ENCODE assay signal across 19 cellular contexts in genomic region chr4:168886361-168886760, GRCh38.
DNase-seq lines count a peak whose midpoint lies in the region; ATAC-seq, FAIRE-seq and TF ChIP-seq lines count a peak whose summit lies in the region.
"Had no signal": no experiment of that assay in that cellular context is flagged by ENCODE, and none has a peak within 500 bp of the region (broad histone marks: within the 10 kb centered on the region; RNA-seq: fewer than 3 reads in every experiment).

No MANE protein-coding gene starts in this region.

- H3K36me3 ChIP-seq in bronchial epithelial cell (ENCODE audit: control insufficient read depth, insufficient read depth, low read length) (peaks cover 13% of the 10 kb centered on the region), mesenchymal stem cell (ENCODE audit: control insufficient read depth in 1 of 2, insufficient read depth in 2 of 2, low read depth in 1 of 2, low read length in 2 of 2) (peaks cover 14 to 41% of the 10 kb centered on the region in 2 experiments)

- no peak overlapping the region for H3K14ac ChIP-seq in mesenchymal stem cell (ENCODE audit: low read length in 2 of 2)

- H3K4me1 ChIP-seq in right cardiac atrium (ENCODE audit: control insufficient read depth, insufficient read depth, low read length) (peaks cover 8% of the 10 kb centered on the region), mesenchymal stem cell (ENCODE audit: control insufficient read depth, insufficient read depth, low read depth, low read length) (peaks cover 2% of the 10 kb centered on the region)

- H3K9me3 ChIP-seq in right cardiac atrium (ENCODE audit: control insufficient read depth, low read length) (no peaks in the 10 kb centered on the region), mesenchymal stem cell (ENCODE audit: control insufficient read depth, low read length) (no peaks in the 10 kb centered on the region)
- H3K9me3 ChIP-seq: heart left ventricle, transverse colon had no signal

- no peaks in the 10 kb centered on the region for H3K27me3 ChIP-seq in right cardiac atrium (ENCODE audit: control insufficient read depth, insufficient read depth)
- H3K27me3 ChIP-seq in bronchial epithelial cell (ENCODE audit: control insufficient read depth, insufficient read depth, low read length), result no peaks in the 10 kb centered on the region
- H3K27me3 ChIP-seq in mesenchymal stem cell (ENCODE audit: control insufficient read depth in 1 of 2, insufficient read depth in 1 of 2, low read length in 2 of 2), result no peaks in the 10 kb centered on the region
- H3K27me3 ChIP-seq: heart left ventricle, transverse colon had no signal

- no peak overlapping the region for H2AK5ac ChIP-seq in mesenchymal stem cell (ENCODE audit: low read length, severe bottlenecking)

- no peak overlapping the region for H2BK12ac ChIP-seq in mesenchymal stem cell (ENCODE audit: low read length in 2 of 2)

- H2AFZ ChIP-seq in mesenchymal stem cell (ENCODE audit: low read depth, low read length), result no peak overlapping the region

- H3K4me2 ChIP-seq in mesenchymal stem cell (ENCODE audit: low read length, poor library complexity, severe bottlenecking), result no peak overlapping the region

- H3K4me3 ChIP-seq in right cardiac atrium (ENCODE audit: low read length) (no peak overlapping the region), bronchial epithelial cell (ENCODE audit: low read depth, low read length) (no peak overlapping the region), mesenchymal stem cell (ENCODE audit: insufficient read depth in 1 of 2, low read depth in 1 of 2, low read length in 2 of 2) (no peak overlapping the region)
- H3K4me3 ChIP-seq: heart left ventricle, transverse colon had no signal

- H3K79me1 ChIP-seq in mesenchymal stem cell (replicated peaks; ENCODE audit: low read length, poor library complexity, severe bottlenecking), result peaks cover 14% of the 10 kb centered on the region

- intact Hi-C loops in right cardiac atrium (cut with DNase I), result no loop called here
- intact Hi-C loops in cardiac septum (cut with DNase I), result no loop called here

- DNase-seq in right cardiac atrium, result no peak
- no peak for DNase-seq in cardiac septum (ENCODE audit: low spot score)
- DNase-seq in bronchial epithelial cell (ENCODE audit: low read depth), result peak; percentile 43
- peak; percentile 70 for DNase-seq in mesenchymal stem cell
- no peak for DNase-seq in germinal center (ENCODE audit: low spot score)
- DNase-seq in DMS53 treated with DMSO at 0.1 percent for 48 hours (lab: John Stamatoyannopoulos, UW; ENCODE audit: unreplicated experiment), result no peak
- DNase-seq: activated naive CD4-positive, alpha-beta T cell; effector memory CD8-positive, alpha-beta T cell; heart left ventricle; left cardiac atrium; naive B cell; NCI-H1048; NCI-H446; T-cell; transverse colon had no signal

- no peak for FAIRE-seq in bronchial epithelial cell (lab: Jason Lieb, UNC)
- FAIRE-seq: A204.1 had no signal

- H4K8ac ChIP-seq in mesenchymal stem cell (ENCODE audit: low read length), result no peak overlapping the region

- no peak overlapping the region for H3K23ac ChIP-seq in mesenchymal stem cell (ENCODE audit: low read length in 2 of 2)

- TF ChIP-seq CTCF in bronchial epithelial cell (IDR thresholded peaks at IDR 0.05; ENCODE audit: insufficient read depth, low read length, severe bottlenecking), result no peak

- ATAC-seq in right cardiac atrium (no peak), HG03135 (IDR thresholded peaks at IDR 0.05; ENCODE audit: unreplicated experiment) (no peak), HG03095 (IDR thresholded peaks at IDR 0.05; ENCODE audit: unreplicated experiment) (no peak)
- ATAC-seq: effector memory CD8-positive, alpha-beta T cell; heart left ventricle; T-cell; WTC11 had no signal

- H3K9ac ChIP-seq in mesenchymal stem cell (ENCODE audit: low read length), result no peak overlapping the region

- H2BK15ac ChIP-seq in mesenchymal stem cell (ENCODE audit: low read depth, poor library complexity, severe bottlenecking), result no peak overlapping the region

- H2BK120ac ChIP-seq in mesenchymal stem cell (ENCODE audit: low read depth, low read length), result no peak overlapping the region

- no peak overlapping the region for H3K4ac ChIP-seq in mesenchymal stem cell (ENCODE audit: low read depth in 1 of 2, low read length in 2 of 2)

- H3K18ac ChIP-seq in mesenchymal stem cell (ENCODE audit: low read depth in 1 of 2, low read length in 2 of 2), result no peak overlapping the region

- no peak overlapping the region for H4K91ac ChIP-seq in mesenchymal stem cell (ENCODE audit: low read length)

- no peak overlapping the region for H2BK5ac ChIP-seq in mesenchymal stem cell (ENCODE audit: low read depth, low read length, poor library complexity, severe bottlenecking)

- H3K27ac ChIP-seq in right cardiac atrium (ENCODE audit: low read length) (peak overlapping the region; percentile 37), mesenchymal stem cell (ENCODE audit: low read length, poor library complexity, severe bottlenecking) (peak overlapping the region; percentile 69)

Comparison
In these comparisons a context has a peak if more than half of its experiments do, and no peak if none do; other contexts are left out.
1. DNase-seq: peak in bronchial epithelial cell (single experiment) and mesenchymal stem cell (single experiment); none in right cardiac atrium (0 of 3), cardiac septum (single experiment), germinal center (single experiment) and DMS53 treated with DMSO at 0.1 percent for 48 hours (single experiment).